ENCODE assay signal across 19 cellular contexts in the genomic region with DNA sequence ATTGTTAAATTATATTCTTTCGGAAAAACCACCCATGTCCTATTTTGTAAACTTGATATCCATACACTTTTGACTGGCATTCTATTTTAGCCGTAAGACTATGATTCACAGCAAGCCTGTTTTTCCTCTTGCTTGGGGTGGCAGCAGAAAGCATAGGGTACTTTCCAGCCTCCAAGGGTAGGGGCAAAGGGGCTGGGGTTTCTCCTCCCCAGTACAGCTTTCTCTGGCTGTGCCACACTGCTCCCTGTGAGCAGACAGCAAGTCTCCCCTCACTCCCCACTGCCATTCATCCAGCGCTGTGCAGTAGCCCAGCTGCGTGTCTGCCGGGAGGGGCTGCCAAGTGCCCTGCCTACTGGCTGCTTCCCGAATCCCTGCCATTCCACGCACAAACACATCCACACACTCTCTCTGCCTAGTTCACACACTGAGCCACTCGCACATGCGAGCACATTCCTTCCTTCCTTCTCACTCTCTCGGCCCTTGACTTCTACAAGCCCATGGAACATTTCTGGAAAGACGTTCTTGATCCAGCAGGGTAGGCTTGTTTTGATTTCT. TPM values are rescaled to one million over a fixed set of nuclear protein-coding genes. Genes with fewer than 3 reads are reported as not detected.
DNase-seq lines count a peak whose midpoint lies in the region; ATAC-seq and TF ChIP-seq lines count a peak whose summit lies in the region.
"Had no signal": no experiment of that assay in that cellular context is flagged by ENCODE, and none has a peak within 500 bp of the region (broad histone marks: within the 10 kb centered on the region; RNA-seq: fewer than 3 reads in every experiment).

No MANE protein-coding gene starts in this region.

- ATAC-seq in gastroesophageal sphincter, result peak; percentile 38
- no peak for ATAC-seq in stimulated activated naive CD8-positive, alpha-beta T cell treated with anti-CD3 and anti-CD28 coated beads, Interleukin-15, Interleukin-2, amounts not matched to agents 100 U/mL and 50 U/mL, for 24 hours
- ATAC-seq in HG02938 (IDR thresholded peaks at IDR 0.05; ENCODE audit: unreplicated experiment), result no peak
- ATAC-seq: naive thymus-derived CD8-positive, alpha-beta T cell; stimulated activated naive CD8-positive, alpha-beta T cell treated with anti-CD3 and anti-CD28 coated beads, Interleukin-15, amount 100 ng/mL, for 72 hours had no signal

- intact Hi-C loops in CD14-positive monocyte (cut with micrococcal nuclease), result no loop called here
- intact Hi-C loops in esophagus squamous epithelium (cut with DNase I), result no loop called here

- H3K4me3 Mint-ChIP-seq in CD14-positive monocyte, result no peak overlapping the region
- H3K4me3 Mint-ChIP-seq: naive thymus-derived CD8-positive, alpha-beta T cell; stimulated activated naive CD8-positive, alpha-beta T cell treated with anti-CD3 and anti-CD28 coated beads, Interleukin-15, amount 100 ng/mL, for 72 hours had no signal

- H3K27ac ChIP-seq in gastroesophageal sphincter, result no peak overlapping the region
- H3K27ac ChIP-seq in esophagus squamous epithelium, result no peak overlapping the region
- H3K27ac ChIP-seq: brain microvascular endothelial cell, SJSA1 had no signal

- H3K4me3 ChIP-seq in AG10803 (ENCODE audit: low read length), result no peak overlapping the region; the same call in 1 of the 2 replicates
- no peak overlapping the region for H3K4me3 ChIP-seq in gastroesophageal sphincter
- H3K4me3 ChIP-seq in esophagus squamous epithelium, result peak overlapping the region in 1 of 4 donors; percentile 22
- H3K4me3 ChIP-seq: SJSA1 had no signal

- DNase-seq in AG10803 (ENCODE audit: low read depth) (peak; percentile 25), LHCN-M2 (ENCODE audit: low read depth) (peak; percentile 11), retina (peak; percentile 11), CD14-positive monocyte (ENCODE audit: low spot score) (no peak), esophagus squamous epithelium (lab: John Stamatoyannopoulos, UW) (no peak)
- no peak for DNase-seq in stimulated activated naive CD8-positive, alpha-beta T cell treated with anti-CD3 and anti-CD28 coated beads, Interleukin-15, Interleukin-2, amounts not matched to agents 100 U/mL and 50 U/mL, for 24 hours
- DNase-seq: AML-193; brain microvascular endothelial cell; effector CD8-positive, alpha-beta T cell; glutamatergic neuron; kidney glomerular epithelial cell; MM.1S; naive thymus-derived CD8-positive, alpha-beta T cell; NCI-H2081; small intestine; stimulated activated naive CD8-positive, alpha-beta T cell treated with anti-CD3 and anti-CD28 coated beads, Interleukin-15, amount 100 ng/mL, for 72 hours had no signal

- no peak for TF ChIP-seq EP300 in gastroesophageal sphincter (IDR thresholded peaks at IDR 0.05)

- 24 to 35% methylated on average over 8 to 11 of the region's 11 CpGs for WGBS in gastroesophageal sphincter (ENCODE audit: low coverage in 1 of 2), 2 donors
- 15 to 36% methylated on average over 11 of the region's 11 CpGs for WGBS in esophagus squamous epithelium, 2 donors

- peaks cover 0 to 15% of the 10 kb centered on the region in 2 donors for H3K36me3 Mint-ChIP-seq in CD14-positive monocyte
- H3K36me3 Mint-ChIP-seq: naive thymus-derived CD8-positive, alpha-beta T cell had no signal

- H3K27me3 Mint-ChIP-seq in CD14-positive monocyte (ENCODE audit: low read depth in 3 of 3), result peaks cover 31 to 52% (median 31%) of the 10 kb centered on the region in 3 donors

- H3K9me3 ChIP-seq in gastroesophageal sphincter (peaks cover 0 to 6% (median 0%) of the 10 kb centered on the region in 3 donors), esophagus squamous epithelium (no peaks in the 10 kb centered on the region)
- H3K9me3 ChIP-seq: SJSA1 had no signal

- peaks cover 64% of the 10 kb centered on the region for H3K27me3 ChIP-seq in gastroesophageal sphincter
- H3K27me3 ChIP-seq in esophagus squamous epithelium, result peaks cover 0 to 68% (median 1%) of the 10 kb centered on the region in 4 donors
- H3K27me3 ChIP-seq: SJSA1 had no signal

- H3K36me3 ChIP-seq in gastroesophageal sphincter (no peaks in the 10 kb centered on the region), esophagus squamous epithelium (no peaks in the 10 kb centered on the region)
- H3K36me3 ChIP-seq: brain microvascular endothelial cell, SJSA1 had no signal

- no peak overlapping the region for H3K27ac Mint-ChIP-seq in CD14-positive monocyte
- H3K27ac Mint-ChIP-seq: naive thymus-derived CD8-positive, alpha-beta T cell; stimulated activated naive CD8-positive, alpha-beta T cell treated with anti-CD3 and anti-CD28 coated beads, Interleukin-15, amount 100 ng/mL, for 72 hours had no signal

- peaks cover 7 to 17% (median 13%) of the 10 kb centered on the region in 7 donors for H3K9me3 Mint-ChIP-seq in CD14-positive monocyte

- H3K4me1 Mint-ChIP-seq in CD14-positive monocyte, result peaks cover 28% of the 10 kb centered on the region

- no peak for TF ChIP-seq POLR2A in gastroesophageal sphincter (IDR thresholded peaks at IDR 0.05)
- no peak for TF ChIP-seq POLR2A in esophagus squamous epithelium (IDR thresholded peaks at IDR 0.05)

- H3K4me1 ChIP-seq in gastroesophageal sphincter, result peaks cover 0 to 23% (median 6%) of the 10 kb centered on the region in 3 donors
- peaks cover 11 to 38% (median 11%) of the 10 kb centered on the region in 3 donors for H3K4me1 ChIP-seq in esophagus squamous epithelium
- H3K4me1 ChIP-seq: SJSA1 had no signal

- TF ChIP-seq CTCF in AG10803 (conservative IDR thresholded peaks at IDR 0.05; ENCODE audit: low read length) (no peak), gastroesophageal sphincter (IDR thresholded peaks at IDR 0.05) (no peak), CD14-positive monocyte (IDR thresholded peaks at IDR 0.05) (no peak), esophagus squamous epithelium (IDR thresholded peaks at IDR 0.05) (no peak)

RNA-seq across cellular contexts. Expression of gene ESR1, which starts 2.1 kb away (rescaled TPM):
- 0.23 and 0.58 TPM in 2 replicates for total RNA-seq in LHCN-M2 (2014; rRNA removed)
- polyA plus RNA-seq in LHCN-M2 (2012), result 0.13 TPM
- 1 to 10 TPM in 1 of 4 donors, under 1 TPM in 3; 0.93 to 2.3 (median 0.97) TPM for total RNA-seq in gastroesophageal sphincter
- under 1 TPM; 0.12 to 0.24 TPM for polyA plus RNA-seq in CD14-positive monocyte
- 1 to 10 TPM in 1 of 4 donors, under 1 TPM in 2, not detected in 1; 0.40 to 1.1 (median 0.95) TPM for total RNA-seq in esophagus squamous epithelium
- total RNA-seq: SJSA1 had no signal

Comparison
In these comparisons a context has a peak if more than half of its experiments do, and no peak if none do; other contexts are left out.
1. DNase-seq: peak in AG10803 (single experiment), LHCN-M2 (single experiment) and retina (single experiment); none in stimulated activated naive CD8-positive, alpha-beta T cell treated with anti-CD3 and anti-CD28 coated beads, Interleukin-15, Interleukin-2, amounts not matched to agents 100 U/mL and 50 U/mL, for 24 hours (single experiment), CD14-positive monocyte (single experiment) and esophagus squamous epithelium (single experiment).